Comparison of ENCODE assay signal across 14 cellular contexts in genomic region chr20:10419550-10420133, GRCh38. TPM values are rescaled to one million over a fixed set of nuclear protein-coding genes. Genes with fewer than 3 reads are reported as not detected.
DNase-seq lines count a peak whose midpoint lies in the region; ATAC-seq, FAIRE-seq and TF ChIP-seq lines count a peak whose summit lies in the region.
"Had no signal": no experiment of that assay in that cellular context is flagged by ENCODE, and none has a peak within 500 bp of the region (broad histone marks: within the 10 kb centered on the region; RNA-seq: fewer than 3 reads in every experiment).

No MANE protein-coding gene starts in this region.

- TF ChIP-seq CTCF in MCF 10A (IDR thresholded peaks at IDR 0.05; ENCODE audit: unreplicated experiment): no peak
- no peak for TF ChIP-seq CTCF in breast epithelium (IDR thresholded peaks at IDR 0.05)
- TF ChIP-seq CTCF in RWPE2 (IDR thresholded peaks at IDR 0.05; ENCODE audit: poor library complexity, severe bottlenecking): no peak

- POLR2A ChIA-PET in MCF 10A (lab: Yijun Ruan, JAX): interaction anchor here (0.8 to 1.0 kb wide), 3 partner anchors 12 to 431 kb away, joined by 3 to 8 read pairs (median 5); partner anchors contain the start of genes MKKS and SLX4IP

- peak overlapping the region; percentile 84 for H3K27ac Mint-ChIP-seq in MCF 10A (ENCODE audit: low read depth, unreplicated experiment)
- H3K27ac Mint-ChIP-seq: activated naive CD4-positive, alpha-beta T cell treated with anti-CD3 and anti-CD28 coated beads, Interleukin-2, amount 10 ng/mL, durations not matched to agents 7 days and 5 days; type B pancreatic cell had no signal

- intact Hi-C loops in MCF 10A (cut with micrococcal nuclease): loop anchor here (5.0 to 10.0 kb wide), 2 partner anchors 195 to 347 kb away; no protein-coding TSS in a partner anchor
- intact Hi-C loops in breast epithelium (cut with DNase I; ENCODE audit: low total_unique reads): no loop called here

- H3K4me1 ChIP-seq in breast epithelium: no peaks in the 10 kb centered on the region
- peaks cover 65% of the 10 kb centered on the region for H3K4me1 ChIP-seq in RWPE2 (ENCODE audit: insufficient read depth, poor library complexity, severe bottlenecking)

- peaks cover 33% of the 10 kb centered on the region for H3K4me1 Mint-ChIP-seq in MCF 10A (ENCODE audit: insufficient read depth, unreplicated experiment)

- DNase-seq in MCF 10A (ENCODE audit: unreplicated experiment) (peak; percentile 84), breast epithelium (ENCODE audit: low spot score in 2 of 2) (no peak), RWPE2 (ENCODE audit: low spot score) (no peak), urothelium cell line (ENCODE audit: low spot score) (peak; percentile 58), NOMO-1 treated with dmso at 0.1 percent for 144 hours (lab: John Stamatoyannopoulos, UW; ENCODE audit: unreplicated experiment) (no peak)
- DNase-seq: activated naive CD4-positive, alpha-beta T cell treated with anti-CD3 and anti-CD28 coated beads, Interleukin-2, amount 10 ng/mL, durations not matched to agents 7 days and 5 days; mucosa of descending colon; NCI-H1092; right lobe of liver; stimulated activated CD4-positive, alpha-beta T cell treated with anti-CD3 and anti-CD28 coated beads, Interleukin-4, amount 100 ng/mL, for 24 hours had no signal

- peaks cover 25% of the 10 kb centered on the region for H3K36me3 Mint-ChIP-seq in MCF 10A (ENCODE audit: insufficient read depth, unreplicated experiment)

- no TSS peak for BruUV-seq in MCF 10A (replicated peaks; lab: Mats Ljungman, UMichigan)

- H3K27me3 ChIP-seq in breast epithelium (no peaks in the 10 kb centered on the region), RWPE2 (ENCODE audit: insufficient read depth, poor library complexity, severe bottlenecking) (no peaks in the 10 kb centered on the region)
- H3K27me3 ChIP-seq: right lobe of liver had no signal

- no peaks in the 10 kb centered on the region for H3K9me3 Mint-ChIP-seq in MCF 10A (ENCODE audit: unreplicated experiment)
- H3K9me3 Mint-ChIP-seq: activated naive CD4-positive, alpha-beta T cell treated with anti-CD3 and anti-CD28 coated beads, Interleukin-2, amount 10 ng/mL, durations not matched to agents 7 days and 5 days; type B pancreatic cell had no signal

- H3K27me3 Mint-ChIP-seq in MCF 10A (ENCODE audit: insufficient read depth, unreplicated experiment): no peaks in the 10 kb centered on the region
- H3K27me3 Mint-ChIP-seq: activated naive CD4-positive, alpha-beta T cell treated with anti-CD3 and anti-CD28 coated beads, Interleukin-2, amount 10 ng/mL, durations not matched to agents 7 days and 5 days; type B pancreatic cell had no signal

- H3K36me3 ChIP-seq in breast epithelium: no peaks in the 10 kb centered on the region
- H3K36me3 ChIP-seq in RWPE2 (ENCODE audit: low read depth): peaks cover 71% of the 10 kb centered on the region
- H3K36me3 ChIP-seq: right lobe of liver had no signal

- H3K4me3 ChIP-seq in breast epithelium (no peak overlapping the region), RWPE2 (ENCODE audit: severe bottlenecking) (peak overlapping the region; percentile 31)
- H3K4me3 ChIP-seq: mucosa of descending colon, right lobe of liver had no signal

- H3K9me3 ChIP-seq in breast epithelium (no peaks in the 10 kb centered on the region), RWPE2 (ENCODE audit: severe bottlenecking) (no peaks in the 10 kb centered on the region)
- H3K9me3 ChIP-seq: mucosa of descending colon, right lobe of liver had no signal

- TF ChIP-seq POLR2A in breast epithelium (IDR thresholded peaks at IDR 0.05): no peak

- ATAC-seq in RWPE2 (ENCODE audit: low read depth) (peak; percentile 97), esophagus mucosa (peak; percentile 86), GM18858 (IDR thresholded peaks at IDR 0.05; ENCODE audit: unreplicated experiment) (no peak), HG03045 (IDR thresholded peaks at IDR 0.05; ENCODE audit: unreplicated experiment) (no peak)
- ATAC-seq: mucosa of descending colon had no signal

- H3K4me3 Mint-ChIP-seq in MCF 10A (ENCODE audit: unreplicated experiment): peak overlapping the region; percentile 63
- H3K4me3 Mint-ChIP-seq: activated naive CD4-positive, alpha-beta T cell treated with anti-CD3 and anti-CD28 coated beads, Interleukin-2, amount 10 ng/mL, durations not matched to agents 7 days and 5 days; type B pancreatic cell had no signal

- no peak for FAIRE-seq in urothelium cell line (lab: Jason Lieb, UNC)

- CTCF ChIA-PET in MCF 10A (lab: Yijun Ruan, JAX): interaction anchor here (4.1 kb wide), 1 partner anchor 442 kb away, joined by 38 read pairs; no protein-coding TSS in a partner anchor

- no peak overlapping the region for H3K27ac ChIP-seq in breast epithelium
- peak overlapping the region; percentile 90 for H3K27ac ChIP-seq in RWPE2 (ENCODE audit: poor library complexity, severe bottlenecking)

RNA-seq across cellular contexts. Expression of gene MKKS, which starts 14.4 kb away (rescaled TPM):
- total RNA-seq in MCF 10A (2022) (33.0 and 44.5 TPM in 2 replicates), breast epithelium (10 to 100 TPM; 12.8 to 14.9 (median 14.7) TPM), esophagus mucosa (11.8 TPM)

RNA-seq across cellular contexts. Expression of gene SLX4IP, which starts 15.5 kb away (rescaled TPM):
- 11.2 and 12.9 TPM in 2 replicates for total RNA-seq in MCF 10A (2022)
- 1 to 10 TPM; 4.2 to 6.9 (median 5.9) TPM for total RNA-seq in breast epithelium
- total RNA-seq in esophagus mucosa: 5.3 TPM

Comparison
In these comparisons a context has a peak if more than half of its experiments do, and no peak if none do; other contexts are left out.
1. DNase-seq: peak in MCF 10A (single experiment) and urothelium cell line (single experiment); none in breast epithelium (0 of 2), RWPE2 (single experiment) and NOMO-1 treated with dmso at 0.1 percent for 144 hours (single experiment).
2. ATAC-seq: peak in RWPE2 (single experiment) and esophagus mucosa (single experiment); none in GM18858 (single experiment) and HG03045 (single experiment).